ENCODE assay signal across 26 cellular contexts in the genomic region with DNA sequence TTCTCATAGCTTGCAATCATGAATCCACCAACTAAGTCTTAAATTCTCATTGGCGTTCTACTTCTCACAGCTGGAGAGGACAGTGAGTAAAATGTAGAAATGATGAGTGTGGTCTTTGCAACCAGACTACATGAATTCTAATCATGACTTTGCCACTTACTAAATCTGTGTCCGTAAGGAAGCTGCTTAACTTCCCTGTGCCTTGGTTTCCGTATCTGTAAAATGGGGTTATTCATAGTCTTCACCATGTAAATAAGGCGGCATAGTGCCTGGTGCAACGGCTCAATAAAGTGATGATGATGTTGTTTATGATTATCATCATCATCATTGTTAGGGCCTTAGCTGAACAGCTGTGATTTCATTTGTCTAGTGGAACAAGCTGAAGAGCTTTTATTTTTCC. TPM values are rescaled to one million over a fixed set of nuclear protein-coding genes. Genes with fewer than 3 reads are reported as not detected.
A peak's percentile ranks its signal among the peaks of the same experiment; 100 is the strongest.
DNase-seq lines count a peak whose midpoint lies in the region; ATAC-seq, FAIRE-seq and TF ChIP-seq lines count a peak whose summit lies in the region.
"Had no signal": no experiment of that assay in that cellular context is flagged by ENCODE, and none has a peak within 500 bp of the region (broad histone marks: within the 10 kb centered on the region; RNA-seq: fewer than 3 reads in every experiment).

No MANE protein-coding gene starts in this region.

- H4K20me1 ChIP-seq in GM12878 (ENCODE audit: control insufficient read depth, insufficient read depth) = no peaks in the 10 kb centered on the region
- no peaks in the 10 kb centered on the region for H4K20me1 ChIP-seq in K562 (replicated peaks; ENCODE audit: control insufficient read depth, insufficient read depth, low read length)
- H4K20me1 ChIP-seq: BLaER1 had no signal

- SMC1A ChIA-PET in GM12878 (lab: Charles Lee; ENCODE audit: uncharacterized antibody, unreplicated experiment) = interaction anchor here (0.7 kb wide), 1 partner anchor 31 kb away, joined by 3 read pairs; no protein-coding TSS in a partner anchor

- no peak overlapping the region for H3K27ac ChIP-seq in GM12878 (ENCODE audit: control insufficient read depth, insufficient read depth)
- no peak overlapping the region for H3K27ac ChIP-seq in K562 (ENCODE audit: extremely low read depth, low read depth, low read length)
- no peak overlapping the region for H3K27ac ChIP-seq in trophoblast cell (ENCODE audit: low read depth, low read length)
- H3K27ac ChIP-seq: BLaER1 had no signal

- peaks cover 7% of the 10 kb centered on the region for H3K79me1 ChIP-seq in trophoblast cell (ENCODE audit: low read length)

- intact Hi-C loops in GM12878 (cut with micrococcal nuclease; ENCODE audit: unreplicated experiment) = no loop called here
- intact Hi-C loops in K562 (cut with micrococcal nuclease) = no loop called here

- DNase-seq in GM12878 (ENCODE audit: low read depth, low spot score) (no peak), K562 (ENCODE audit: extremely low read depth in 1 of 4, low spot score in 3 of 4) (no peak), trophoblast cell (no peak), germinal center (ENCODE audit: low spot score) (no peak)
- DNase-seq: 8988T; ACHN; BE2C; C1 segment of cervical spinal cord; CD4-positive, alpha-beta memory T cell; CD4-positive, CD25-positive, alpha-beta regulatory T cell; CD8-positive, alpha-beta memory T cell; COR-L47; DMS 273 treated with DMSO at 0.1 percent for 48 hours; DMS153; DMS53; DMS79; DND-41; EL; GDM1 had no signal

- no peak for TF ChIP-seq EP300 in GM12878 (IDR thresholded peaks at IDR 0.05; ENCODE audit: borderline replicate concordance in 1 of 2, control insufficient read depth in 1 of 2, low read depth in 2 of 2, low read length in 2 of 2)
- no peak for TF ChIP-seq EP300 in K562 (IDR thresholded peaks at IDR 0.05; ENCODE audit: low read length)

- ATAC-seq in GM12878 (no peak), K562 (no peak), HG02981 (IDR thresholded peaks at IDR 0.05; ENCODE audit: unreplicated experiment) (no peak)

- H4K12ac ChIP-seq in trophoblast cell (ENCODE audit: low read depth, low read length) = no peak overlapping the region

- POLR2A ChIA-PET in GM12878 (lab: Charles Lee) (interaction anchor here (0.5 kb wide), 1 partner anchor 146 kb away, joined by 6 read pairs; no protein-coding TSS in a partner anchor), K562 (lab: Yijun Ruan, JAX) (interaction anchor here (1.3 kb wide), 1 partner anchor 12 kb away, joined by 3 read pairs; a partner anchor contains a TSS)

- H2AK5ac ChIP-seq in trophoblast cell (ENCODE audit: low read length) = no peak overlapping the region

- H3K4me1 ChIP-seq in GM12878 (ENCODE audit: control insufficient read depth, insufficient read depth, low read length) = no peaks in the 10 kb centered on the region
- no peaks in the 10 kb centered on the region for H3K4me1 ChIP-seq in K562 (replicated peaks in 1 of 2; ENCODE audit: control insufficient read depth in 2 of 2, insufficient read depth in 2 of 2, low read length in 2 of 2)
- H3K4me1 ChIP-seq in trophoblast cell (ENCODE audit: control insufficient read depth in 1 of 2, insufficient read depth in 2 of 2, low read length in 2 of 2) = peaks cover 0 to 2% of the 10 kb centered on the region in 2 experiments
- H3K4me1 ChIP-seq: BE2C, BLaER1 had no signal

- no peak overlapping the region for H3K4me3 ChIP-seq in GM12878
- H3K4me3 ChIP-seq in K562 = no peak overlapping the region
- no peak overlapping the region for H3K4me3 ChIP-seq in trophoblast cell (ENCODE audit: low read depth, low read length)
- H3K4me3 ChIP-seq: BLaER1 had no signal

- in situ Hi-C loops in GM12878 (cut with MboI) (no loop called here), K562 (cut with MboI) (no loop called here)

- H4K91ac ChIP-seq in trophoblast cell (ENCODE audit: low read depth, low read length) = no peak overlapping the region

- TF ChIP-seq POLR2A in GM12878 (IDR thresholded peaks at IDR 0.05; ENCODE audit: low read depth, low read length) (no peak), K562 (conservative IDR thresholded peaks at IDR 0.05) (no peak)

- H3K79me2 ChIP-seq in GM12878 (ENCODE audit: control insufficient read depth, insufficient read depth, low read length) = no peaks in the 10 kb centered on the region
- no peaks in the 10 kb centered on the region for H3K79me2 ChIP-seq in K562 (ENCODE audit: control insufficient read depth, insufficient read depth, low read length)
- H3K79me2 ChIP-seq in trophoblast cell (ENCODE audit: control insufficient read depth, insufficient read depth, low read length, poor library complexity) = no peaks in the 10 kb centered on the region

- H3K23ac ChIP-seq in trophoblast cell (ENCODE audit: low read length) = no peak overlapping the region

- H3K4me2 ChIP-seq in GM12878 (ENCODE audit: control insufficient read depth, insufficient read depth) = no peak overlapping the region
- no peak overlapping the region for H3K4me2 ChIP-seq in K562 (ENCODE audit: insufficient read depth, low read length)
- no peak overlapping the region for H3K4me2 ChIP-seq in trophoblast cell (ENCODE audit: low read length)
- H3K4me2 ChIP-seq: BLaER1 had no signal

- no peak for TF ChIP-seq CTCF in GM12878 (IDR thresholded peaks at IDR 0.05 in 2 of 3, conservative IDR thresholded peaks at IDR 0.05 in 1 of 3; ENCODE audit: control insufficient read depth in 2 of 3, extremely low read depth in 1 of 3, insufficient read depth in 1 of 3, low read depth in 3 of 3, low read length in 3 of 3)
- no peak for TF ChIP-seq CTCF in K562 (IDR thresholded peaks at IDR 0.05 in 2 of 3, conservative IDR thresholded peaks at IDR 0.05 in 1 of 3; ENCODE audit: insufficient read depth in 2 of 3, low read depth in 1 of 3, low read length in 3 of 3)

- no peaks in the 10 kb centered on the region for H3K9me1 ChIP-seq in K562 (ENCODE audit: control insufficient read depth, insufficient read depth, low read length)

- RAD21 ChIA-PET in GM12878 (lab: Charles Lee; ENCODE audit: unreplicated experiment) = interaction anchor here (1.1 kb wide), 1 partner anchor 27 kb away, joined by 3 read pairs; no protein-coding TSS in a partner anchor

- H3K9me3 ChIP-seq in GM12878 (replicated peaks; ENCODE audit: control insufficient read depth, insufficient read depth, low read length) = no peaks in the 10 kb centered on the region
- H3K9me3 ChIP-seq in K562 (replicated peaks; ENCODE audit: control insufficient read depth, insufficient read depth, low read depth, low read length) = no peaks in the 10 kb centered on the region
- no peaks in the 10 kb centered on the region for H3K9me3 ChIP-seq in trophoblast cell (ENCODE audit: insufficient read depth, low read depth, low read length)
- H3K9me3 ChIP-seq: BE2C, BLaER1 had no signal

- no peak overlapping the region for H3K14ac ChIP-seq in trophoblast cell (ENCODE audit: low read length)

- CTCF ChIA-PET in GM12878 (lab: Yijun Ruan, JAX) (interaction anchor here (0.6 to 1.4 kb wide), 3 partner anchors 18 to 123 kb away, joined by 3 to 4 read pairs (median 3); no protein-coding TSS in a partner anchor), K562 (lab: Yijun Ruan, JAX; ENCODE audit: low intra/inter-chr PET ratio) (no interaction called here)

- TF ChIP-seq RAD21 in GM12878 (IDR thresholded peaks at IDR 0.05; ENCODE audit: insufficient read depth, low read depth, low read length) (no peak), K562 (CRISPR knock-in tag; conservative IDR thresholded peaks at IDR 0.05 in 1 of 2, IDR thresholded peaks at IDR 0.05 in 1 of 2) (no peak)

- no peaks in the 10 kb centered on the region for H3K36me3 ChIP-seq in GM12878 (ENCODE audit: control insufficient read depth in 2 of 2, insufficient read depth in 2 of 2, low read length in 1 of 2)
- H3K36me3 ChIP-seq in K562 (ENCODE audit: control insufficient read depth, insufficient read depth, low read length) = no peaks in the 10 kb centered on the region
- H3K36me3 ChIP-seq in trophoblast cell (ENCODE audit: control insufficient read depth in 1 of 2, insufficient read depth in 2 of 2, low read length in 2 of 2) = no peaks in the 10 kb centered on the region
- H3K36me3 ChIP-seq: BE2C, BLaER1 had no signal

- no peak overlapping the region for H4K8ac ChIP-seq in trophoblast cell (ENCODE audit: low read depth, low read length)

- H2BK12ac ChIP-seq in trophoblast cell (ENCODE audit: low read length) = peak overlapping the region; percentile 59

- no peak overlapping the region for H3K18ac ChIP-seq in trophoblast cell (ENCODE audit: low read length)

- H2AFZ ChIP-seq in GM12878 (ENCODE audit: control insufficient read depth, low read depth, low read length) = no peak overlapping the region
- no peak overlapping the region for H2AFZ ChIP-seq in K562 (ENCODE audit: low read depth, low read length)
- no peak overlapping the region for H2AFZ ChIP-seq in trophoblast cell (ENCODE audit: insufficient read depth, low read length, poor library complexity)

- 77% methylated on average over 5 of the region's 5 CpGs for WGBS in GM12878 (ENCODE audit: insufficient coverage, insufficient replicate concordance, low lambda C conversion rate, missing lambda C conversion rate)
- 5% methylated on average over 5 of the region's 5 CpGs for WGBS in K562 (ENCODE audit: insufficient coverage, low coverage, missing lambda C conversion rate)
- WGBS in trophoblast cell (ENCODE audit: extremely low coverage, insufficient coverage, insufficient read length) = no CpG with 5 or more reads among the region's 5 CpGs

- no peak overlapping the region for H2BK5ac ChIP-seq in trophoblast cell (ENCODE audit: low read depth, low read length, poor library complexity)

- H2BK120ac ChIP-seq in trophoblast cell (ENCODE audit: insufficient read depth, low read length, poor library complexity) = no peak overlapping the region

- H3K9ac ChIP-seq in GM12878 (ENCODE audit: control insufficient read depth, insufficient read depth, low read length) (no peak overlapping the region), K562 (ENCODE audit: insufficient read depth in 1 of 2, low read depth in 2 of 2, low read length in 2 of 2) (no peak overlapping the region), trophoblast cell (ENCODE audit: low read length) (no peak overlapping the region)
- H3K9ac ChIP-seq: BLaER1 had no signal

- BruUV-seq in GM12878 (replicated peaks; lab: Mats Ljungman, UMichigan) (no TSS peak), K562 (replicated peaks; lab: Mats Ljungman, UMichigan) (no TSS peak)

- no peaks in the 10 kb centered on the region for H3K27me3 ChIP-seq in GM12878 (replicated peaks in 1 of 2; ENCODE audit: control insufficient read depth in 2 of 2, insufficient read depth in 2 of 2, low read length in 1 of 2)
- no peaks in the 10 kb centered on the region for H3K27me3 ChIP-seq in K562 (ENCODE audit: control insufficient read depth in 2 of 2, insufficient read depth in 2 of 2, low read length in 2 of 2)
- H3K27me3 ChIP-seq in trophoblast cell (ENCODE audit: insufficient read depth, low read length) = no peaks in the 10 kb centered on the region
- H3K27me3 ChIP-seq: BE2C, BLaER1 had no signal

- H3K4ac ChIP-seq in trophoblast cell (ENCODE audit: low read depth, low read length) = no peak overlapping the region

- FAIRE-seq in GM12878 (lab: Jason Lieb, UNC) (peak; percentile 47), K562 (lab: Jason Lieb, UNC) (no peak)
- FAIRE-seq: A204.1, GM12891, GM19239 had no signal

RNA-seq across cellular contexts. Expression of a gene that starts 12.6 kb away (rescaled TPM):
- total RNA-seq in GM12878 (2013; cell fraction: nucleolus; rRNA removed) = 0.40 TPM in 1 of 2 replicates, not detected in the other
- total RNA-seq in GM12878 (2014; rRNA removed) = 0.05 and 0.11 TPM in 2 replicates
- not detected in 2 replicates for total RNA-seq in GM12878 (2014; rRNA removed; fragmentation: Illumina TruSeq; extraction: Trizol)
- not detected in 2 replicates for total RNA-seq in GM12878 (2021)
- not detected for polyA plus RNA-seq in GM12878 (2011; ENCODE audit: low read depth)
- 0.04 TPM in 1 of 2 replicates, not detected in the other for polyA plus RNA-seq in GM12878 (2011; rRNA removed)
- not detected in 2 replicates for polyA plus RNA-seq in GM12878 (2011; cell fraction: cytosol; rRNA removed)
- polyA plus RNA-seq in GM12878 (2011; cell fraction: nucleus; rRNA removed) = not detected in 2 replicates
- not detected in 2 replicates for polyA plus RNA-seq in GM12878 (2012)
- polyA plus RNA-seq in GM12878 (2014; fragmentation: Illumina TruSeq; extraction: Trizol) = 0.06 TPM in 1 of 2 replicates, not detected in the other
- not detected for polyA plus RNA-seq in GM12878 (2014; fragmentation: Nextera tagmentation; extraction: Ambion mirVana)
- polyA plus RNA-seq in GM12878 (2014; rRNA removed) = not detected in 2 replicates
- polyA plus RNA-seq in GM12878 (2016; fragmentation: Nextera tagmentation; extraction: Ambion mirVana) = under 1 TPM in 1 of 2 experiments, not detected in 1; 0.24 TPM
- polyA minus RNA-seq in GM12878 (2011; rRNA and poly(A)+ RNA removed) = 0.29 TPM in 1 of 2 replicates, not detected in the other
- not detected in 2 replicates for polyA minus RNA-seq in GM12878 (2011; cell fraction: cytosol; rRNA and poly(A)+ RNA removed)
- not detected in 2 replicates for polyA minus RNA-seq in GM12878 (2011; cell fraction: nucleus; rRNA and poly(A)+ RNA removed)
- 0.23 and 0.46 TPM in 2 replicates for total RNA-seq in K562 (2011; cell fraction: chromatin; rRNA removed; ENCODE audit: low replicate concordance)
- 0.17 TPM in 1 of 2 replicates, not detected in the other for total RNA-seq in K562 (2011; cell fraction: nucleolus; rRNA removed)
- total RNA-seq in K562 (2011; cell fraction: nucleoplasm; rRNA removed) = not detected in 2 replicates
- total RNA-seq in K562 (2014; rRNA removed) = 0.41 TPM in 1 of 2 replicates, not detected in the other
- total RNA-seq in K562 (2014; rRNA removed; fragmentation: Illumina TruSeq; extraction: Trizol) = 0.07 TPM in 1 of 2 replicates, not detected in the other
- total RNA-seq in K562 (2015; rRNA removed; fragmentation: Illumina TruSeq; extraction: Trizol) = 0.18 and 0.19 TPM in 2 replicates
- total RNA-seq in K562 (2021) = not detected in 2 replicates
- polyA plus RNA-seq in K562 (2011; rRNA removed) = 0.09 and 0.31 TPM in 2 replicates
- polyA plus RNA-seq in K562 (2011; cell fraction: cytosol; rRNA removed) = 0.03 and 0.06 TPM in 2 replicates
- 0.13 TPM in 1 of 2 replicates, not detected in the other for polyA plus RNA-seq in K562 (2011; cell fraction: nucleus; rRNA removed)
- polyA plus RNA-seq in K562 (2012) = 0.09 TPM in 1 of 2 replicates, not detected in the other
- 0.06 and 0.17 TPM in 2 replicates for polyA plus RNA-seq in K562 (2014; fragmentation: Illumina TruSeq; extraction: Trizol)
- polyA plus RNA-seq in K562 (2014; fragmentation: Nextera tagmentation; extraction: Ambion mirVana) = under 1 TPM; 0.13 to 0.18 TPM
- polyA plus RNA-seq in K562 (2014; rRNA removed) = 0.09 and 0.33 TPM in 2 replicates
- 0.42 TPM in 1 of 2 replicates, not detected in the other for polyA minus RNA-seq in K562 (2011; rRNA and poly(A)+ RNA removed)
- polyA minus RNA-seq in K562 (2011; cell fraction: cytosol; rRNA and poly(A)+ RNA removed) = not detected in 2 replicates
- 0.13 TPM in 1 of 2 replicates, not detected in the other for polyA minus RNA-seq in K562 (2011; cell fraction: nucleus; rRNA and poly(A)+ RNA removed)
- 0.67 and 0.74 TPM in 2 replicates for polyA plus RNA-seq in trophoblast cell (2013)
- total RNA-seq: A673; CD4-positive, CD25-positive, alpha-beta regulatory T cell; CD8-positive, alpha-beta memory T cell had no signal
- polyA plus RNA-seq: CD14-positive monocyte; CD4-positive, alpha-beta memory T cell; CD4-positive, CD25-positive, alpha-beta regulatory T cell; CD8-positive, alpha-beta memory T cell had no signal

RNA-seq across cellular contexts. Expression of a gene that starts 52.4 kb away (rescaled TPM):
- 18.4 and 21.0 TPM in 2 replicates for total RNA-seq in GM12878 (2013; cell fraction: nucleolus; rRNA removed)
- 7.1 and 8.5 TPM in 2 replicates for total RNA-seq in GM12878 (2014; rRNA removed)
- 9.5 and 10.0 TPM in 2 replicates for total RNA-seq in GM12878 (2014; rRNA removed; fragmentation: Illumina TruSeq; extraction: Trizol)
- 6.8 and 7.8 TPM in 2 replicates for total RNA-seq in GM12878 (2021)
- polyA plus RNA-seq in GM12878 (2011; ENCODE audit: low read depth) = 5.8 TPM
- 25.0 and 34.1 TPM in 2 replicates for polyA plus RNA-seq in GM12878 (2011; rRNA removed)
- 6.4 and 7.0 TPM in 2 replicates for polyA plus RNA-seq in GM12878 (2011; cell fraction: cytosol; rRNA removed)
- polyA plus RNA-seq in GM12878 (2011; cell fraction: nucleus; rRNA removed) = 15.1 and 16.9 TPM in 2 replicates
- polyA plus RNA-seq in GM12878 (2012) = 7.4 and 8.5 TPM in 2 replicates
- polyA plus RNA-seq in GM12878 (2014; fragmentation: Illumina TruSeq; extraction: Trizol) = 9.6 and 13.9 TPM in 2 replicates
- 10 to 100 TPM; 15.1 to 28.0 TPM for polyA plus RNA-seq in GM12878 (2014; fragmentation: Nextera tagmentation; extraction: Ambion mirVana)
- polyA plus RNA-seq in GM12878 (2014; rRNA removed) = 8.8 and 9.8 TPM in 2 replicates
- polyA plus RNA-seq in GM12878 (2016; fragmentation: Nextera tagmentation; extraction: Ambion mirVana) = 10 to 100 TPM; 15.3 to 17.1 TPM
- polyA minus RNA-seq in GM12878 (2011; rRNA and poly(A)+ RNA removed) = 6.5 and 8.2 TPM in 2 replicates
- 3.0 and 4.0 TPM in 2 replicates for polyA minus RNA-seq in GM12878 (2011; cell fraction: cytosol; rRNA and poly(A)+ RNA removed)
- polyA minus RNA-seq in GM12878 (2011; cell fraction: nucleus; rRNA and poly(A)+ RNA removed) = 5.0 and 6.8 TPM in 2 replicates
- 9.0 and 17.3 TPM in 2 replicates for total RNA-seq in K562 (2011; cell fraction: chromatin; rRNA removed; ENCODE audit: low replicate concordance)
- 10.0 and 10.5 TPM in 2 replicates for total RNA-seq in K562 (2011; cell fraction: nucleolus; rRNA removed)
- 15.6 and 15.7 TPM in 2 replicates for total RNA-seq in K562 (2011; cell fraction: nucleoplasm; rRNA removed)
- 6.9 and 7.5 TPM in 2 replicates for total RNA-seq in K562 (2014; rRNA removed)
- total RNA-seq in K562 (2014; rRNA removed; fragmentation: Illumina TruSeq; extraction: Trizol) = 15.6 and 16.5 TPM in 2 replicates
- 12.6 and 14.4 TPM in 2 replicates for total RNA-seq in K562 (2015; rRNA removed; fragmentation: Illumina TruSeq; extraction: Trizol)
- total RNA-seq in K562 (2021) = 9.8 and 11.4 TPM in 2 replicates
- 21.6 and 26.4 TPM in 2 replicates for polyA plus RNA-seq in K562 (2011; rRNA removed)
- polyA plus RNA-seq in K562 (2011; cell fraction: cytosol; rRNA removed) = 6.3 and 9.6 TPM in 2 replicates
- 12.3 and 16.9 TPM in 2 replicates for polyA plus RNA-seq in K562 (2011; cell fraction: nucleus; rRNA removed)
- 10.7 and 11.4 TPM in 2 replicates for polyA plus RNA-seq in K562 (2012)
- polyA plus RNA-seq in K562 (2014; fragmentation: Illumina TruSeq; extraction: Trizol) = 11.6 and 14.3 TPM in 2 replicates
- polyA plus RNA-seq in K562 (2014; fragmentation: Nextera tagmentation; extraction: Ambion mirVana) = 10 to 100 TPM; 36.1 to 37.1 TPM
- 14.9 and 15.2 TPM in 2 replicates for polyA plus RNA-seq in K562 (2014; rRNA removed)
- 10.0 and 12.8 TPM in 2 replicates for polyA minus RNA-seq in K562 (2011; rRNA and poly(A)+ RNA removed)
- 4.9 and 5.8 TPM in 2 replicates for polyA minus RNA-seq in K562 (2011; cell fraction: cytosol; rRNA and poly(A)+ RNA removed)
- 3.9 and 6.0 TPM in 2 replicates for polyA minus RNA-seq in K562 (2011; cell fraction: nucleus; rRNA and poly(A)+ RNA removed)
- 11.7 and 12.6 TPM in 2 replicates for polyA plus RNA-seq in trophoblast cell (2013)
